18 cellular contexts compared by ENCODE assay signal in genomic region chrX:49257846-49258748, GRCh38. TPM values are rescaled to one million over a fixed set of nuclear protein-coding genes. Genes with fewer than 3 reads are reported as not detected.
DNase-seq lines count a peak whose midpoint lies in the region; ATAC-seq lines count a peak whose summit lies in the region.
"Had no signal": no experiment of that assay in that cellular context is flagged by ENCODE, and none has a peak within 500 bp of the region (broad histone marks: within the 10 kb centered on the region; RNA-seq: fewer than 3 reads in every experiment).

No MANE protein-coding gene starts in this region.

- DNase-seq in activated T-cell treated with anti-CD3 and anti-CD28 coated beads for 1 hour (ENCODE audit: low read depth), result peak; percentile 20
- no peak for DNase-seq in activated T-cell treated with anti-CD3 and anti-CD28 coated beads for 4 hours
- DNase-seq in T-cell, result peak in 12 of 34 experiments; percentile 2 to 43 (median 18)
- DNase-seq in activated naive CD8-positive, alpha-beta T cell treated with anti-CD3 and anti-CD28 coated beads, Interleukin-2, amount 50 U/mL, for 24 hours, result no peak
- no peak for DNase-seq in stimulated activated naive B cell treated with anti-CD40 and anti-IgM and Interleukin-4, amounts not matched to agents 10 μg/mL and 1 μg/mL and 100 μg/mL, for 72 hours
- no peak for DNase-seq in NCI-H2171 (lab: John Stamatoyannopoulos, UW)
- no peak for DNase-seq in kidney tubule cell (ENCODE audit: low spot score)
- DNase-seq: ACHN; central memory CD4-positive, alpha-beta T cell; NCI-H1436; NCI-H82; retina; stimulated activated CD4-positive, alpha-beta T cell treated with anti-CD3 and anti-CD28 coated beads, Interleukin-12 subunit alpha, Interleukin-12 subunit beta, amount 100 ng/mL, for 4 hours had no signal

- no peaks in the 10 kb centered on the region for H3K9me3 Mint-ChIP-seq in T-cell
- H3K9me3 Mint-ChIP-seq in activated naive CD8-positive, alpha-beta T cell treated with anti-CD3 and anti-CD28 coated beads, Interleukin-2, amount 50 U/mL, for 24 hours, result no peaks in the 10 kb centered on the region
- no peaks in the 10 kb centered on the region for H3K9me3 Mint-ChIP-seq in stimulated activated naive B cell treated with anti-CD40 and anti-IgM and Interleukin-4, amounts not matched to agents 10 μg/mL and 1 μg/mL and 100 μg/mL, for 72 hours

- ATAC-seq in T-cell (replicated peaks in 1 of 4) (peak; percentile 31 to 74 (median 67)), HG03571 (IDR thresholded peaks at IDR 0.05; ENCODE audit: unreplicated experiment) (no peak)
- peak; percentile 8 for ATAC-seq in activated naive CD8-positive, alpha-beta T cell treated with anti-CD3 and anti-CD28 coated beads, Interleukin-2, amount 50 U/mL, for 24 hours
- ATAC-seq in stimulated activated naive B cell treated with anti-CD40 and anti-IgM and Interleukin-4, amounts not matched to agents 10 μg/mL and 1 μg/mL and 100 μg/mL, for 72 hours (replicated peaks), result peak; percentile 33 to 45

- CTCF ChIA-PET in T-cell (lab: Charles Lee), result no interaction called here

- no peaks in the 10 kb centered on the region for H3K36me3 Mint-ChIP-seq in T-cell
- H3K36me3 Mint-ChIP-seq in activated naive CD8-positive, alpha-beta T cell treated with anti-CD3 and anti-CD28 coated beads, Interleukin-2, amount 50 U/mL, for 24 hours (ENCODE audit: low read depth), result no peaks in the 10 kb centered on the region
- peaks cover 0 to 9% of the 10 kb centered on the region in 2 donors for H3K36me3 Mint-ChIP-seq in stimulated activated naive B cell treated with anti-CD40 and anti-IgM and Interleukin-4, amounts not matched to agents 10 μg/mL and 1 μg/mL and 100 μg/mL, for 72 hours

- peak overlapping the region; percentile 84 to 87 for H3K27ac Mint-ChIP-seq in T-cell
- peak overlapping the region; percentile 52 for H3K27ac Mint-ChIP-seq in activated naive CD8-positive, alpha-beta T cell treated with anti-CD3 and anti-CD28 coated beads, Interleukin-2, amount 50 U/mL, for 24 hours
- peak overlapping the region; percentile 16 for H3K27ac Mint-ChIP-seq in stimulated activated naive B cell treated with anti-CD40 and anti-IgM and Interleukin-4, amounts not matched to agents 10 μg/mL and 1 μg/mL and 100 μg/mL, for 72 hours

- H3K27me3 Mint-ChIP-seq in T-cell, result peaks cover 0 to 5% of the 10 kb centered on the region in 2 donors
- no peaks in the 10 kb centered on the region for H3K27me3 Mint-ChIP-seq in activated naive CD8-positive, alpha-beta T cell treated with anti-CD3 and anti-CD28 coated beads, Interleukin-2, amount 50 U/mL, for 24 hours
- H3K27me3 Mint-ChIP-seq in stimulated activated naive B cell treated with anti-CD40 and anti-IgM and Interleukin-4, amounts not matched to agents 10 μg/mL and 1 μg/mL and 100 μg/mL, for 72 hours, result peaks cover 10 to 14% of the 10 kb centered on the region in 2 donors

- POLR2A ChIA-PET in T-cell (lab: Charles Lee), result no interaction called here

- H3K4me1 Mint-ChIP-seq in T-cell, result peaks cover 22 to 38% (median 37%) of the 10 kb centered on the region in 3 donors
- H3K4me1 Mint-ChIP-seq in activated naive CD8-positive, alpha-beta T cell treated with anti-CD3 and anti-CD28 coated beads, Interleukin-2, amount 50 U/mL, for 24 hours, result peaks cover 35% of the 10 kb centered on the region
- H3K4me1 Mint-ChIP-seq in stimulated activated naive B cell treated with anti-CD40 and anti-IgM and Interleukin-4, amounts not matched to agents 10 μg/mL and 1 μg/mL and 100 μg/mL, for 72 hours, result peaks cover 10 to 28% of the 10 kb centered on the region in 2 donors

- H3K4me3 Mint-ChIP-seq in T-cell, result peak overlapping the region in 1 of 3 donors; percentile 57
- H3K4me3 Mint-ChIP-seq in activated naive CD8-positive, alpha-beta T cell treated with anti-CD3 and anti-CD28 coated beads, Interleukin-2, amount 50 U/mL, for 24 hours, result no peak overlapping the region
- no peak overlapping the region for H3K4me3 Mint-ChIP-seq in stimulated activated naive B cell treated with anti-CD40 and anti-IgM and Interleukin-4, amounts not matched to agents 10 μg/mL and 1 μg/mL and 100 μg/mL, for 72 hours

RNA-seq across cellular contexts. Expression of gene FOXP3, which starts 6.4 kb away (rescaled TPM):
- total RNA-seq in T-cell, result 10 to 100 TPM in 4 of 5 donors, 1 to 10 TPM in 1; 9.0 to 30.1 (median 21.7) TPM
- total RNA-seq: Daoy, esophagus muscularis mucosa had no signal

RNA-seq across cellular contexts. Expression of gene PPP1R3F, which starts 11.5 kb away (rescaled TPM):
- 10 to 100 TPM; 11.7 to 20.8 (median 17.5) TPM for total RNA-seq in T-cell

RNA-seq across cellular contexts. Expression of gene CCDC22, which starts 22.8 kb away (rescaled TPM):
- total RNA-seq in T-cell, result 10 to 100 TPM; 21.0 to 34.9 (median 33.1) TPM

RNA-seq across cellular contexts. Expression of gene CACNA1F, which starts 25.0 kb away (rescaled TPM):
- 1 to 10 TPM; 1.4 to 1.9 (median 1.6) TPM for total RNA-seq in T-cell
- total RNA-seq: Daoy had no signal

RNA-seq across cellular contexts. Expression of gene GAGE10, which starts 45.3 kb away (rescaled TPM):
- total RNA-seq in T-cell, result under 1 TPM in 1 of 5 donors, not detected in 4; 0.66 TPM
- total RNA-seq: Daoy, mononuclear cell, upper lobe of left lung had no signal

Comparison
In these comparisons a context has a peak if more than half of its experiments do, and no peak if none do; other contexts are left out.
1. H3K27ac Mint-ChIP-seq: peak in every context shown above with its lines; median percentile 86 in T-cell; 52 in activated naive CD8-positive, alpha-beta T cell treated with anti-CD3 and anti-CD28 coated beads, Interleukin-2, amount 50 U/mL, for 24 hours; 16 in stimulated activated naive B cell treated with anti-CD40 and anti-IgM and Interleukin-4, amounts not matched to agents 10 μg/mL and 1 μg/mL and 100 μg/mL, for 72 hours.